ENCODE assay signal across 22 cellular contexts in genomic region chr11:22189660-22190059, GRCh38. TPM values are rescaled to one million over a fixed set of nuclear protein-coding genes. Genes with fewer than 3 reads are reported as not detected.
"Had no signal": no experiment of that assay in that cellular context is flagged by ENCODE, and none has a peak within 500 bp of the region (broad histone marks: within the 10 kb centered on the region; RNA-seq: fewer than 3 reads in every experiment).

No MANE protein-coding gene starts in this region.

- H3K27ac ChIP-seq: coronary artery, dorsolateral prefrontal cortex, esophagus muscularis mucosa, foreskin keratinocyte, gastroesophageal sphincter, heart left ventricle, hepatocyte, left lung, lower lobe of right lung had no signal

- ATAC-seq: foreskin keratinocyte; gastroesophageal sphincter; heart left ventricle; left colon; left lung; left ventricle myocardium superior; lower lobe of right lung; naive thymus-derived CD4-positive, alpha-beta T cell had no signal

- H3K27me3 ChIP-seq: esophagus muscularis mucosa, gastroesophageal sphincter, hepatocyte had no signal

- H3K9me3 ChIP-seq: esophagus muscularis mucosa, gastroesophageal sphincter, heart left ventricle, left lung, lower lobe of right lung had no signal

- DNase-seq: dermis blood vessel endothelial cell; dorsolateral prefrontal cortex; effector CD4-positive, alpha-beta T cell; effector memory CD4-positive, alpha-beta T cell; foreskin keratinocyte; heart left ventricle; hypothalamus; immature natural killer cell; islet precursor cell; kidney; kidney glomerular epithelial cell; left colon; left lung; left ventricle myocardium superior; lower lobe of right lung; mesenchymal stem cell; midbrain; naive thymus-derived CD4-positive, alpha-beta T cell had no signal

- H3K4me1 ChIP-seq: foreskin keratinocyte had no signal

- H3K36me3 ChIP-seq: esophagus muscularis mucosa, gastroesophageal sphincter, heart left ventricle, left lung, lower lobe of right lung had no signal

- H3K4me3 ChIP-seq: coronary artery, dorsolateral prefrontal cortex, esophagus muscularis mucosa, gastroesophageal sphincter, heart left ventricle, hepatocyte, left lung, lower lobe of right lung had no signal

RNA-seq across cellular contexts. Expression of gene ANO5, which starts 3.2 kb away (rescaled TPM):
- total RNA-seq: foreskin keratinocyte had no signal
